Comparison of ENCODE assay signal across 30 cellular contexts in the genomic region with DNA sequence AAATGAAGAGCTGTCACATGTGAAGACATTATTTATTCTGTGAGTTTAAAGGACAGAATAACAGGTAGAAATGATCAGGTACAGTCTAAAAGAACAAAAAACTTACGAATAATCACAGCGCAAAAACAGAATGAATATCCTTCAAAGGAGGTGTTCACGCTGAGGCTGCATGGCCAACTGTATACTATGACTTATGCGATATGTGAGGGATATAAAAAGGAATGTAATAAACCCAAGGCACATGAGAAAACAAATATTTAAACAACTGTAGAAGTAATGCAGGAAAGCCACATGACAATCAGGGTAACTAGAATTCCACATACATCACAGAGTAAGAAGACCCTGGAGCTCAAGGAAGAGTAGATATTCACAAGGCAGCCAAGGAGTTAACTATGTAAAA.
"Had no signal": no experiment of that assay in that cellular context is flagged by ENCODE, and none has a peak within 500 bp of the region (broad histone marks: within the 10 kb centered on the region; RNA-seq: fewer than 3 reads in every experiment).

No MANE protein-coding gene starts in this region.

- DNase-seq: activated CD4-positive, alpha-beta memory T cell treated with anti-CD3 and anti-CD28 coated beads for 36 hours; activated CD4-positive, alpha-beta T cell treated with anti-CD3 and anti-CD28 coated beads for 36 hours; activated CD4-positive, alpha-beta T cell treated with anti-CD3 and anti-CD28 coated beads, Interleukin-2, amount 10 ng/mL, durations not matched to agents 24 days and 14 days; activated CD4-positive, CD25-positive, alpha-beta regulatory T cell; activated CD4-positive, CD25-positive, alpha-beta regulatory T cell treated with anti-CD3 and anti-CD28 coated beads, Interleukin-2, amount 50 U/mL, for 72 hours; activated CD8-positive, alpha-beta memory T cell treated with anti-CD3 and anti-CD28 coated beads, Interleukin-2, amount 10 ng/mL, durations not matched to agents 7 days and 5 days; activated CD8-positive, alpha-beta memory T cell treated with anti-CD3 and anti-CD28 coated beads, Interleukin-2, amount 50 U/mL, for 4 hours; activated CD8-positive, alpha-beta T cell treated with anti-CD3 and anti-CD28 coated beads, Interleukin-2, amount 10 ng/mL, durations not matched to agents 7 days and 5 days; activated effector memory CD4-positive, alpha-beta T cell treated with Interleukin-2 at 50 U/mL for 16 hours; activated gamma-delta T cell treated with Interleukin-2 at 50 U/mL for 16 hours; activated naive CD4-positive, alpha-beta T cell treated with Interleukin-2 at 50 U/mL for 16 hours; activated naive CD8-positive, alpha-beta T cell treated with anti-CD3 and anti-CD28 coated beads, Interleukin-2, amount 10 ng/mL, durations not matched to agents 7 days and 5 days; activated T-cell treated with anti-CD3 and anti-CD28 coated beads, Interleukin-2, amount 50 U/mL, for 24 hours; central memory CD4-positive, alpha-beta T cell; cerebellar nuclear complex; colonic mucosa; effector CD8-positive, alpha-beta T cell; esophagus squamous epithelium; foreskin melanocyte; T-helper 1 cell; T-helper 2 cell had no signal

- H3K27me3 ChIP-seq: ascending aorta, breast epithelium, cardiac muscle cell, colonic mucosa, esophagus squamous epithelium, gastroesophageal sphincter had no signal

- H3K4me1 ChIP-seq: ascending aorta, breast epithelium, colonic mucosa, esophagus squamous epithelium, gastroesophageal sphincter had no signal

- FAIRE-seq: endometrium, endothelial cell of umbilical vein had no signal

- H3K27ac ChIP-seq: ascending aorta, breast epithelium, cardiac muscle cell, colonic mucosa, epithelial cell of prostate, esophagus squamous epithelium, gastroesophageal sphincter had no signal

- ATAC-seq: activated CD4-positive, alpha-beta T cell treated with anti-CD3 and anti-CD28 coated beads for 36 hours; activated CD8-positive, alpha-beta memory T cell treated with anti-CD3 and anti-CD28 coated beads, Interleukin-2, amount 10 ng/mL, durations not matched to agents 7 days and 5 days; activated CD8-positive, alpha-beta T cell treated with anti-CD3 and anti-CD28 coated beads, Interleukin-2, amount 10 ng/mL, durations not matched to agents 7 days and 5 days; activated naive CD4-positive, alpha-beta T cell treated with anti-CD3 and anti-CD28 coated beads, Interleukin-2, amount 50 U/mL, for 72 hours; activated T-helper 17 cell treated with anti-CD3 and anti-CD28 coated beads, Interleukin-2, amount 50 U/mL, for 72 hours; gastroesophageal sphincter had no signal

- H3K36me3 ChIP-seq: breast epithelium, cardiac muscle cell, colonic mucosa had no signal

- H3K4me3 ChIP-seq: ascending aorta, breast epithelium, cardiac muscle cell, colonic mucosa, esophagus squamous epithelium, gastroesophageal sphincter had no signal

- H3K9me3 ChIP-seq: ascending aorta, breast epithelium, colonic mucosa, esophagus squamous epithelium, gastroesophageal sphincter had no signal
